8 cellular contexts compared by ENCODE assay signal in genomic region chr14:30558675-30559555, GRCh38. TPM values are rescaled to one million over a fixed set of nuclear protein-coding genes. Genes with fewer than 3 reads are reported as not detected.
DNase-seq lines count a peak whose midpoint lies in the region; ATAC-seq and TF ChIP-seq lines count a peak whose summit lies in the region.

Gene G2E3, plus strand, starts transcription at chr14:30559158. Its CDS starts 21,922 bp downstream, at chr14:30581080.

- ATAC-seq in GM18870 (IDR thresholded peaks at IDR 0.05; ENCODE audit: unreplicated experiment) (peak; percentile 94), HG03108 (IDR thresholded peaks at IDR 0.05; ENCODE audit: unreplicated experiment) (peak; percentile 99), activated B cell treated with CpG ODN at 0.5 μM for 24 hours (ENCODE audit: low read depth) (peak; percentile 99)

- CTCF ChIA-PET in activated B cell treated with CpG ODN at 0.5 μM for 24 hours (lab: Charles Lee), result no interaction called here

- H3K4me3 Mint-ChIP-seq in activated B cell treated with CpG ODN at 0.5 μM for 24 hours, result peak within 1 kb of the TSS; percentile 100

- 0 out of 2 replicates have a peak, but pooled peaks cover 3% of the 10 kb centered on the region for H3K36me3 ChIP-seq in ACC112 (ENCODE audit: insufficient read depth, low read length)

- POLR2A ChIA-PET in activated B cell treated with CpG ODN at 0.5 μM for 24 hours (lab: Charles Lee), result interaction anchor here (1.0 to 2.4 kb wide), 2 partner anchors 63 to 861 kb away, joined by 3 to 17 read pairs; partner anchors contain the start of gene SCFD1

- DNase-seq in NCI-H2171 treated with DMSO at 0.1 percent for 48 hours (lab: John Stamatoyannopoulos, UW), result peak; percentile 94
- DNase-seq in activated B cell treated with CpG ODN at 0.5 μM for 24 hours, result peak; percentile 88
- DNase-seq in caudate nucleus (lab: John Stamatoyannopoulos, UW), result peak in 60 of 61 donors; percentile 8 to 91 (median 73)
- DNase-seq in inferior parietal cortex (ENCODE audit: extremely low spot score), result peak; percentile 90
- peak; percentile 83 for DNase-seq in stimulated activated CD4-positive, alpha-beta T cell treated with anti-CD3 and anti-CD28 coated beads, Interleukin-12 subunit alpha, Interleukin-12 subunit beta, amount 100 ng/mL, for 24 hours (ENCODE audit: low read depth in 2 of 2)

- H3K9me3 Mint-ChIP-seq in activated B cell treated with CpG ODN at 0.5 μM for 24 hours, result no peaks in the 10 kb centered on the region

- H2AFZ ChIP-seq in ACC112 (ENCODE audit: low read length, unreplicated experiment), result peak within 1 kb of the TSS; percentile 99

- peaks cover 48% of the 10 kb centered on the region for H3K79me2 ChIP-seq in ACC112 (ENCODE audit: control insufficient read depth, insufficient read depth, low read length, unreplicated experiment)

- no peaks in the 10 kb centered on the region for H3K27me3 Mint-ChIP-seq in activated B cell treated with CpG ODN at 0.5 μM for 24 hours

- H3K27ac ChIP-seq in ACC112 (ENCODE audit: low read depth, low read length), result peak within 1 kb of the TSS; percentile 77
- peak within 1 kb of the TSS; percentile 63 for H3K27ac ChIP-seq in caudate nucleus (ENCODE audit: low read depth, low read length)

- H3K4me1 ChIP-seq in ACC112 (ENCODE audit: control insufficient read depth, insufficient read depth, low read length, unreplicated experiment), result peaks cover 15% of the 10 kb centered on the region

- H3K4me3 ChIP-seq in ACC112 (ENCODE audit: low read depth, low read length), result peak within 1 kb of the TSS; percentile 100

- peak within 1 kb of the TSS; percentile 98 for H3K27ac Mint-ChIP-seq in activated B cell treated with CpG ODN at 0.5 μM for 24 hours

- H3K4me1 Mint-ChIP-seq in activated B cell treated with CpG ODN at 0.5 μM for 24 hours, result peaks cover 29% of the 10 kb centered on the region

- intact Hi-C loops in activated B cell treated with CpG ODN at 0.5 μM for 24 hours (cut with micrococcal nuclease), result loop anchor here (1.0 to 10.0 kb wide), 7 partner anchors 63 to 1642 kb away; partner anchors contain the start of genes ARHGAP5, HEATR5A, HECTD1 and NUBPL

- no peak for TF ChIP-seq CTCF in activated B cell treated with CpG ODN at 0.5 μM for 24 hours (IDR thresholded peaks at IDR 0.05)

- H3K27me3 ChIP-seq in ACC112 (ENCODE audit: insufficient read depth, low read length), result no peaks in the 10 kb centered on the region

- H3K36me3 Mint-ChIP-seq in activated B cell treated with CpG ODN at 0.5 μM for 24 hours (ENCODE audit: low read depth), result peaks cover 23% of the 10 kb centered on the region

RNA-seq across cellular contexts. Expression of gene G2E3, which starts in this region (rescaled TPM):
- total RNA-seq in activated B cell treated with CpG ODN at 0.5 μM for 24 hours, result 23.5 and 32.6 TPM in 2 replicates

Comparison
In these comparisons a context has a peak if more than half of its experiments do, and no peak if none do; other contexts are left out.
1. Peak in every context shown above with its lines: DNase-seq, ATAC-seq, H3K4me3 ChIP-seq and H3K27ac ChIP-seq.